1 cellular context compared by ENCODE assay signal in genomic region chr3:121938141-121938855, GRCh38. TPM values are rescaled to one million over a fixed set of nuclear protein-coding genes. Genes with fewer than 3 reads are reported as not detected.
"Had no signal": no experiment of that assay in that cellular context is flagged by ENCODE, and none has a peak within 500 bp of the region (broad histone marks: within the 10 kb centered on the region; RNA-seq: fewer than 3 reads in every experiment).

No MANE protein-coding gene starts in this region.

RNA-seq across cellular contexts. Expression of gene SLC15A2, which starts 44.1 kb away (rescaled TPM):
- total RNA-seq: SJSA1 had no signal
